ENCODE assay signal across 39 cellular contexts in the genomic region with DNA sequence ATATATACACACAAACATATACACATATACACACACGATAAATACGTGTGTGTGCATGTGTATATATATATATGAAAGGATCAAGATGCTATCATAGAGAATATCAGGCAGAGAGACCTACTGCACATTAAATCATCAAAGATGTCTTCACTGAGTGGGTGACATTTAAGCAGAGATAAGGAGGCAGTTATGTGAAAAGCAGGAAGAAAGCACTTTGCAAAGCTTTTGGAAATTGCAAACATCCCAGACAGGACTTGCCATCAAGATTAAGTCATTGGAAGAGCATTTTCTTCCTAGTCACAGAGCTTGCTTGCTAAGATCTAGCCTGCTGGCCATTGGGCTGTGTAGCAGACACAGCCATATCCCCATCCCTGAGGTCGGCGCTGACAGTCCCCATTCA. TPM values are rescaled to one million over a fixed set of nuclear protein-coding genes. Genes with fewer than 3 reads are reported as not detected.
"Had no signal": no experiment of that assay in that cellular context is flagged by ENCODE, and none has a peak within 500 bp of the region (broad histone marks: within the 10 kb centered on the region; RNA-seq: fewer than 3 reads in every experiment).

No MANE protein-coding gene starts in this region.

- H3K27me3 ChIP-seq: ascending aorta, cardiac muscle cell had no signal

- H3K27me3 Mint-ChIP-seq: activated B cell treated with CpG ODN at 0.5 μM for 24 hours; activated CD4-positive, alpha-beta T cell treated with anti-CD3 and anti-CD28 coated beads, Interleukin-2, amount 10 ng/mL, durations not matched to agents 24 days and 14 days; activated naive CD4-positive, alpha-beta T cell treated with anti-CD3 and anti-CD28 coated beads, Interleukin-2, amount 10 ng/mL, durations not matched to agents 7 days and 5 days; activated naive CD8-positive, alpha-beta T cell treated with anti-CD3 and anti-CD28 coated beads, Interleukin-2, amount 50 U/mL, for 24 hours had no signal

- ATAC-seq: activated CD8-positive, alpha-beta T cell treated with anti-CD3 and anti-CD28 coated beads for 36 hours; activated naive CD8-positive, alpha-beta T cell treated with anti-CD3 and anti-CD28 coated beads, Interleukin-2, amount 50 U/mL, for 24 hours; activated T-cell treated with anti-CD3 and anti-CD28 coated beads, Interleukin-2, amount 50 U/mL, for 4 hours; activated T-cell treated with anti-CD3 and anti-CD28 coated beads, Interleukin-2, amount 50 U/mL, for 72 hours; activated T-helper 17 cell treated with anti-CD3 and anti-CD28 coated beads, Interleukin-2, amount 50 U/mL, for 72 hours had no signal

- H3K9me3 Mint-ChIP-seq: activated B cell treated with CpG ODN at 0.5 μM for 24 hours; activated CD4-positive, alpha-beta memory T cell treated with anti-CD3 and anti-CD28 coated beads for 36 hours; activated CD4-positive, alpha-beta T cell treated with anti-CD3 and anti-CD28 coated beads, Interleukin-2, amount 10 ng/mL, durations not matched to agents 24 days and 14 days; activated CD8-positive, alpha-beta T cell treated with anti-CD3 and anti-CD28 coated beads for 36 hours; activated naive CD4-positive, alpha-beta T cell treated with anti-CD3 and anti-CD28 coated beads, Interleukin-2, amount 10 ng/mL, durations not matched to agents 7 days and 5 days; activated naive CD4-positive, alpha-beta T cell treated with anti-CD3 and anti-CD28 coated beads, Interleukin-2, amount 50 U/mL, for 24 hours; activated naive CD8-positive, alpha-beta T cell treated with anti-CD3 and anti-CD28 coated beads, Interleukin-2, amount 10 ng/mL, durations not matched to agents 7 days and 5 days; activated naive CD8-positive, alpha-beta T cell treated with anti-CD3 and anti-CD28 coated beads, Interleukin-2, amount 50 U/mL, for 24 hours; activated T-cell treated with anti-CD3 and anti-CD28 coated beads, Interleukin-2, amount 50 U/mL, for 4 hours; activated T-cell treated with anti-CD3 and anti-CD28 coated beads, Interleukin-2, amount 50 U/mL, for 72 hours; activated T-helper 1 cell treated with anti-CD3 and anti-CD28 coated beads, Interleukin-12 subunit alpha, Interleukin-12 subunit beta, Interleukin-2, Interleukin-4 antibody, amounts not matched to agents 30 ng/mL and 10 ng/mL and 1 ng/mL, durations not matched to agents 14 hours and 24 hours and 36 hours; activated T-helper 17 cell treated with anti-CD3 and anti-CD28 coated beads, Interleukin-2, amount 50 U/mL, for 72 hours; brain; central memory CD8-positive, alpha-beta T cell; T-helper 1 cell treated with Interleukin-12 subunit alpha and Interleukin-12 subunit beta and Interleukin-4 antibody, amounts not matched to agents 30 μg/mL and 1 μg/mL, for 36 hours; T-helper 2 cell treated with Interferon-gamma antibody and Interleukin-4, amounts not matched to agents 5 μg/mL and 100 μg/mL, for 36 hours had no signal

- H3K27ac ChIP-seq: ascending aorta, cardiac muscle cell, WERI-Rb-1 had no signal

- H3K4me3 Mint-ChIP-seq: activated B cell treated with CpG ODN at 0.5 μM for 24 hours; activated CD4-positive, alpha-beta memory T cell treated with anti-CD3 and anti-CD28 coated beads for 36 hours; activated CD4-positive, alpha-beta T cell treated with anti-CD3 and anti-CD28 coated beads, Interleukin-2, amount 10 ng/mL, durations not matched to agents 24 days and 14 days; activated CD8-positive, alpha-beta T cell treated with anti-CD3 and anti-CD28 coated beads for 36 hours; activated naive CD4-positive, alpha-beta T cell treated with anti-CD3 and anti-CD28 coated beads, Interleukin-2, amount 10 ng/mL, durations not matched to agents 7 days and 5 days; activated naive CD4-positive, alpha-beta T cell treated with anti-CD3 and anti-CD28 coated beads, Interleukin-2, amount 50 U/mL, for 24 hours; activated naive CD8-positive, alpha-beta T cell; activated naive CD8-positive, alpha-beta T cell treated with anti-CD3 and anti-CD28 coated beads, Interleukin-2, amount 10 ng/mL, durations not matched to agents 7 days and 5 days; activated naive CD8-positive, alpha-beta T cell treated with anti-CD3 and anti-CD28 coated beads, Interleukin-2, amount 50 U/mL, for 24 hours; activated T-cell treated with anti-CD3 and anti-CD28 coated beads, Interleukin-2, amount 50 U/mL, for 4 hours; activated T-cell treated with anti-CD3 and anti-CD28 coated beads, Interleukin-2, amount 50 U/mL, for 72 hours; activated T-helper 1 cell treated with anti-CD3 and anti-CD28 coated beads, Interleukin-12 subunit alpha, Interleukin-12 subunit beta, Interleukin-2, Interleukin-4 antibody, amounts not matched to agents 30 ng/mL and 10 ng/mL and 1 ng/mL, durations not matched to agents 14 hours and 24 hours and 36 hours; activated T-helper 17 cell treated with anti-CD3 and anti-CD28 coated beads, Interleukin-2, amount 50 U/mL, for 72 hours; brain; central memory CD8-positive, alpha-beta T cell; T-helper 1 cell treated with Interleukin-12 subunit alpha and Interleukin-12 subunit beta and Interleukin-4 antibody, amounts not matched to agents 30 μg/mL and 1 μg/mL, for 36 hours; T-helper 2 cell treated with Interferon-gamma antibody and Interleukin-4, amounts not matched to agents 5 μg/mL and 100 μg/mL, for 36 hours had no signal

- H3K27ac Mint-ChIP-seq: activated B cell treated with CpG ODN at 0.5 μM for 24 hours; activated CD4-positive, alpha-beta memory T cell treated with anti-CD3 and anti-CD28 coated beads for 36 hours; activated CD4-positive, alpha-beta T cell treated with anti-CD3 and anti-CD28 coated beads, Interleukin-2, amount 10 ng/mL, durations not matched to agents 24 days and 14 days; activated CD8-positive, alpha-beta T cell treated with anti-CD3 and anti-CD28 coated beads for 36 hours; activated naive CD4-positive, alpha-beta T cell treated with anti-CD3 and anti-CD28 coated beads, Interleukin-2, amount 10 ng/mL, durations not matched to agents 7 days and 5 days; activated naive CD4-positive, alpha-beta T cell treated with anti-CD3 and anti-CD28 coated beads, Interleukin-2, amount 50 U/mL, for 24 hours; activated naive CD8-positive, alpha-beta T cell; activated naive CD8-positive, alpha-beta T cell treated with anti-CD3 and anti-CD28 coated beads, Interleukin-2, amount 10 ng/mL, durations not matched to agents 7 days and 5 days; activated naive CD8-positive, alpha-beta T cell treated with anti-CD3 and anti-CD28 coated beads, Interleukin-2, amount 50 U/mL, for 24 hours; activated T-cell treated with anti-CD3 and anti-CD28 coated beads, Interleukin-2, amount 50 U/mL, for 72 hours; activated T-helper 1 cell treated with anti-CD3 and anti-CD28 coated beads, Interleukin-12 subunit alpha, Interleukin-12 subunit beta, Interleukin-2, Interleukin-4 antibody, amounts not matched to agents 30 ng/mL and 10 ng/mL and 1 ng/mL, durations not matched to agents 14 hours and 24 hours and 36 hours; activated T-helper 17 cell treated with anti-CD3 and anti-CD28 coated beads, Interleukin-2, amount 50 U/mL, for 72 hours; T-helper 1 cell treated with Interleukin-12 subunit alpha and Interleukin-12 subunit beta and Interleukin-4 antibody, amounts not matched to agents 30 μg/mL and 1 μg/mL, for 36 hours; T-helper 2 cell treated with Interferon-gamma antibody and Interleukin-4, amounts not matched to agents 5 μg/mL and 100 μg/mL, for 36 hours had no signal

- DNase-seq: activated B cell treated with CpG ODN at 0.5 μM for 24 hours; activated CD4-positive, alpha-beta memory T cell treated with anti-CD3 and anti-CD28 coated beads for 36 hours; activated CD4-positive, alpha-beta T cell treated with anti-CD3 and anti-CD28 coated beads for 4 hours; activated CD4-positive, alpha-beta T cell treated with anti-CD3 and anti-CD28 coated beads, Interleukin-2, amount 10 ng/mL, durations not matched to agents 24 days and 14 days; activated CD4-positive, alpha-beta T cell treated with anti-CD3 and anti-CD28 coated beads, Interleukin-2, amount 50 U/mL, for 1 hour; activated CD4-positive, alpha-beta T cell treated with anti-CD3 and anti-CD28 coated beads, Interleukin-2, amount 50 U/mL, for 4 hours; activated CD4-positive, CD25-positive, alpha-beta regulatory T cell treated with anti-CD3 and anti-CD28 coated beads, Interleukin-2, amount 50 U/mL, for 72 hours; activated CD8-positive, alpha-beta memory T cell treated with anti-CD3 and anti-CD28 coated beads, Interleukin-2, amount 50 U/mL, for 4 hours; activated CD8-positive, alpha-beta T cell treated with anti-CD3 and anti-CD28 coated beads for 36 hours; activated effector memory CD4-positive, alpha-beta T cell treated with anti-CD3 and anti-CD28 coated beads, Interleukin-2, amount 50 U/mL, for 16 hours; activated naive CD4-positive, alpha-beta T cell treated with anti-CD3 and anti-CD28 coated beads, Interleukin-2, amount 10 ng/mL, durations not matched to agents 7 days and 5 days; activated naive CD4-positive, alpha-beta T cell treated with Interleukin-2 at 50 U/mL for 16 hours; activated naive CD8-positive, alpha-beta T cell treated with anti-CD3 and anti-CD28 coated beads, Interleukin-2, amount 10 ng/mL, durations not matched to agents 7 days and 5 days; activated naive CD8-positive, alpha-beta T cell treated with anti-CD3 and anti-CD28 coated beads, Interleukin-2, amount 50 U/mL, for 24 hours; activated T-cell treated with anti-CD3 and anti-CD28 coated beads for 4 hours; activated T-cell treated with anti-CD3 and anti-CD28 coated beads, Interleukin-2, amount 50 U/mL, for 1 hour; activated T-cell treated with anti-CD3 and anti-CD28 coated beads, Interleukin-2, amount 50 U/mL, for 4 hours; activated T-cell treated with anti-CD3 and anti-CD28 coated beads, Interleukin-2, amount 50 U/mL, for 72 hours; amygdala; anterior cingulate cortex; caudate nucleus; cerebellar nuclear complex; T-helper 1 cell; T-helper 2 cell; T-helper 9 cell; WERI-Rb-1 had no signal

- H3K9me3 ChIP-seq: ascending aorta had no signal

- H3K4me1 ChIP-seq: ascending aorta had no signal

- H3K4me1 Mint-ChIP-seq: activated B cell treated with CpG ODN at 0.5 μM for 24 hours; activated CD4-positive, alpha-beta T cell treated with anti-CD3 and anti-CD28 coated beads, Interleukin-2, amount 10 ng/mL, durations not matched to agents 24 days and 14 days; activated naive CD4-positive, alpha-beta T cell treated with anti-CD3 and anti-CD28 coated beads, Interleukin-2, amount 10 ng/mL, durations not matched to agents 7 days and 5 days; activated naive CD4-positive, alpha-beta T cell treated with anti-CD3 and anti-CD28 coated beads, Interleukin-2, amount 50 U/mL, for 24 hours; activated naive CD8-positive, alpha-beta T cell treated with anti-CD3 and anti-CD28 coated beads, Interleukin-2, amount 10 ng/mL, durations not matched to agents 7 days and 5 days; activated naive CD8-positive, alpha-beta T cell treated with anti-CD3 and anti-CD28 coated beads, Interleukin-2, amount 50 U/mL, for 24 hours; activated T-helper 17 cell treated with anti-CD3 and anti-CD28 coated beads, Interleukin-2, amount 50 U/mL, for 72 hours; central memory CD8-positive, alpha-beta T cell had no signal

- H3K4me3 ChIP-seq: ascending aorta, cardiac muscle cell had no signal

- H3K36me3 Mint-ChIP-seq: activated CD4-positive, alpha-beta memory T cell treated with anti-CD3 and anti-CD28 coated beads for 36 hours; activated naive CD4-positive, alpha-beta T cell treated with anti-CD3 and anti-CD28 coated beads, Interleukin-2, amount 10 ng/mL, durations not matched to agents 7 days and 5 days; activated naive CD4-positive, alpha-beta T cell treated with anti-CD3 and anti-CD28 coated beads, Interleukin-2, amount 50 U/mL, for 24 hours; activated naive CD8-positive, alpha-beta T cell; activated naive CD8-positive, alpha-beta T cell treated with anti-CD3 and anti-CD28 coated beads, Interleukin-2, amount 10 ng/mL, durations not matched to agents 7 days and 5 days; brain had no signal

- H3K36me3 ChIP-seq: cardiac muscle cell, WERI-Rb-1 had no signal

RNA-seq across cellular contexts. Expression of a gene that starts 56.4 kb away (rescaled TPM):
- total RNA-seq: activated B cell treated with CpG ODN at 0.5 μM for 24 hours; activated CD4-positive, alpha-beta memory T cell treated with anti-CD3 and anti-CD28 coated beads for 36 hours; activated CD4-positive, alpha-beta T cell treated with anti-CD3 and anti-CD28 coated beads, Interleukin-2, amount 10 ng/mL, durations not matched to agents 24 days and 14 days; activated CD8-positive, alpha-beta memory T cell treated with anti-CD3 and anti-CD28 coated beads for 36 hours; activated CD8-positive, alpha-beta T cell treated with anti-CD3 and anti-CD28 coated beads for 36 hours; activated naive CD8-positive, alpha-beta T cell treated with anti-CD3 and anti-CD28 coated beads, Interleukin-2, amount 10 ng/mL, durations not matched to agents 7 days and 5 days; activated T-helper 1 cell treated with anti-CD3 and anti-CD28 coated beads, Interleukin-12 subunit alpha, Interleukin-12 subunit beta, Interleukin-2, Interleukin-4 antibody, amounts not matched to agents 30 ng/mL and 10 ng/mL and 1 ng/mL, durations not matched to agents 14 hours and 24 hours and 36 hours; activated T-helper 17 cell treated with anti-CD3 and anti-CD28 coated beads, Interleukin-2, amount 50 U/mL, for 72 hours; bronchial epithelial cell; chondrocyte had no signal
